In genomic region chr12:106753526-106753925, GRCh38 we compare ENCODE assay signal across 9 cellular contexts.
DNase-seq lines count a peak whose midpoint lies in the region; ATAC-seq, FAIRE-seq and TF ChIP-seq lines count a peak whose summit lies in the region.
"Had no signal": no experiment of that assay in that cellular context is flagged by ENCODE, and none has a peak within 500 bp of the region (broad histone marks: within the 10 kb centered on the region; RNA-seq: fewer than 3 reads in every experiment).

No MANE protein-coding gene starts in this region.

- no peaks in the 10 kb centered on the region for H3K36me3 ChIP-seq in SU-DHL-6 (ENCODE audit: low read length)

- H3K9me2 ChIP-seq in SU-DHL-6 (replicated peaks; ENCODE audit: insufficient read depth, low read length): no peaks in the 10 kb centered on the region

- no peaks in the 10 kb centered on the region for H3F3A ChIP-seq in SU-DHL-6 (ENCODE audit: insufficient read depth)

- H3K9ac ChIP-seq in SU-DHL-6 (ENCODE audit: low read length): no peak overlapping the region

- no peak for DNase-seq in effector memory CD8-positive, alpha-beta T cell
- DNase-seq in hepatic stellate cell (ENCODE audit: low spot score): no peak
- no peak for DNase-seq in iPS-NIHi7 (ENCODE audit: extremely low spot score)
- DNase-seq in DMS 273 (lab: John Stamatoyannopoulos, UW; ENCODE audit: unreplicated experiment): no peak
- DNase-seq in urothelium cell line (ENCODE audit: low spot score): no peak

- ATAC-seq in GM18868 (IDR thresholded peaks at IDR 0.05; ENCODE audit: unreplicated experiment) (peak; percentile 98), HG02970 (IDR thresholded peaks at IDR 0.05; ENCODE audit: low FRiP score, unreplicated experiment) (peak; percentile 76)
- peak; percentile 86 for ATAC-seq in effector memory CD8-positive, alpha-beta T cell (replicated peaks)

- H3K27me3 ChIP-seq in SU-DHL-6 (ENCODE audit: low read length): no peaks in the 10 kb centered on the region

- peak overlapping the region; percentile 72 to 77 for H3K4me3 Mint-ChIP-seq in effector memory CD8-positive, alpha-beta T cell
- H3K4me3 Mint-ChIP-seq: dendritic cell treated with granulocyte-macrophage colony-stimulating factor and Interleukin-4, amounts not matched to agents 40 ng/mL and 50 ng/mL, for 4 days had no signal

- no peak for TF ChIP-seq CTCF in SU-DHL-6 (IDR thresholded peaks at IDR 0.05; ENCODE audit: insufficient read depth, low read length, poor library complexity, severe bottlenecking)

- H3K4me3 ChIP-seq in SU-DHL-6 (ENCODE audit: insufficient read depth, low read length, poor library complexity, severe bottlenecking): no peak overlapping the region

- no peaks in the 10 kb centered on the region for H3K9me3 Mint-ChIP-seq in effector memory CD8-positive, alpha-beta T cell
- H3K9me3 Mint-ChIP-seq: dendritic cell treated with granulocyte-macrophage colony-stimulating factor and Interleukin-4, amounts not matched to agents 40 ng/mL and 50 ng/mL, for 4 days had no signal

- FAIRE-seq in urothelium cell line (lab: Jason Lieb, UNC): no peak

- H2AFZ ChIP-seq in SU-DHL-6 (ENCODE audit: low read depth, low read length, severe bottlenecking): no peak overlapping the region

- peak overlapping the region; percentile 31 for H3K4me2 ChIP-seq in SU-DHL-6 (ENCODE audit: low read depth, low read length, poor library complexity, severe bottlenecking)

- H3K36me3 Mint-ChIP-seq in effector memory CD8-positive, alpha-beta T cell (ENCODE audit: insufficient read depth): peaks cover 5% of the 10 kb centered on the region

- H3K27ac ChIP-seq in SU-DHL-6 (ENCODE audit: low read depth, low read length): no peak overlapping the region

- no peaks in the 10 kb centered on the region for H4K20me1 ChIP-seq in SU-DHL-6 (ENCODE audit: low read depth, low read length)

- H3K9me3 ChIP-seq in SU-DHL-6 (ENCODE audit: insufficient read depth, low read length): no peaks in the 10 kb centered on the region

- no peaks in the 10 kb centered on the region for H3K27me3 Mint-ChIP-seq in effector memory CD8-positive, alpha-beta T cell

- peak overlapping the region; percentile 85 to 92 for H3K27ac Mint-ChIP-seq in effector memory CD8-positive, alpha-beta T cell
- H3K27ac Mint-ChIP-seq: dendritic cell treated with granulocyte-macrophage colony-stimulating factor and Interleukin-4, amounts not matched to agents 40 ng/mL and 50 ng/mL, for 4 days had no signal

- peaks cover 29 to 30% of the 10 kb centered on the region in 2 donors for H3K4me1 Mint-ChIP-seq in effector memory CD8-positive, alpha-beta T cell (ENCODE audit: low read depth in 2 of 2)

- H3K79me2 ChIP-seq in SU-DHL-6 (ENCODE audit: insufficient read depth, low read length): no peaks in the 10 kb centered on the region
